Comparison of ENCODE assay signal across 23 cellular contexts in the genomic region with DNA sequence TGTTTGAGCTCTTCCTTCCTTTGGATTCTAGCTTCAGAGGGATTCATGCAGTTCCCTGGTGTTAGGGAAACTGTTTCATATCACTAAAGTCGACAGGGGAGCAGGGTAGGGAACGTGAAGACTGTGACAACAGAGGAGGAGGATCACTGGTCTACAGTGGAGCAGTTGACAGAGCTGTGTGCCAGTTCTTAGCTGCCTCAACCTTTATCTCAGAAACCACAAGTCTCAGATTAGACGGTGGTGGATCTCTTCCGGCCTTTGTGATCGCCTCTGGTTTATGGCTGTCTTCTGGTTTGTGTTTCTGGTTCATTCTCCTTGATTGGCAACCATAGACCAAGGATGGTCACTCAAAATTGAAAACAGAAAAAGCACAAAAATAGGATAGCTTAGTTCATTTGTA.
"Had no signal": no experiment of that assay in that cellular context is flagged by ENCODE, and none has a peak within 500 bp of the region (broad histone marks: within the 10 kb centered on the region; RNA-seq: fewer than 3 reads in every experiment).

No MANE protein-coding gene starts in this region.

- DNase-seq: activated CD4-positive, alpha-beta memory T cell treated with anti-CD3 and anti-CD28 coated beads, Interleukin-2, amount 10 ng/mL, durations not matched to agents 7 days and 5 days; activated CD4-positive, alpha-beta T cell treated with anti-CD3 and anti-CD28 coated beads for 1 hour; activated CD4-positive, alpha-beta T cell treated with anti-CD3 and anti-CD28 coated beads, Interleukin-2, amount 10 ng/mL, durations not matched to agents 7 days and 5 days; activated CD8-positive, alpha-beta memory T cell treated with anti-CD3 and anti-CD28 coated beads, Interleukin-2, amount 50 U/mL, for 48 hours; activated gamma-delta T cell; activated naive CD4-positive, alpha-beta T cell treated with anti-CD3 and anti-CD28 coated beads, Interleukin-2, amount 10 ng/mL, durations not matched to agents 7 days and 5 days; activated naive CD8-positive, alpha-beta T cell treated with anti-CD3 and anti-CD28 coated beads, Interleukin-2, amount 10 ng/mL, durations not matched to agents 7 days and 5 days; activated T-cell treated with anti-CD3 and anti-CD28 coated beads, Interleukin-2, amount 50 U/mL, for 24 hours; brain microvascular endothelial cell; effector memory CD8-positive, alpha-beta T cell; foreskin fibroblast; head of caudate nucleus; hypothalamus; posterior cingulate gyrus; right cardiac atrium; stimulated activated CD4-positive, alpha-beta T cell treated with anti-CD3 and anti-CD28 coated beads, Interleukin-12 subunit alpha, Interleukin-12 subunit beta, amount 100 ng/mL, for 4 hours; stimulated activated CD4-positive, alpha-beta T cell treated with anti-CD3 and anti-CD28 coated beads, Interleukin-4, amount 100 ng/mL, for 1 hour; stimulated activated naive CD8-positive, alpha-beta T cell treated with anti-CD3 and anti-CD28 coated beads, Interleukin-15, Interleukin-2, amounts not matched to agents 100 U/mL and 50 U/mL, for 24 hours; testis; transverse colon had no signal

- H3K27me3 ChIP-seq: brain microvascular endothelial cell, testis, transverse colon had no signal

- H3K4me3 ChIP-seq: coronary artery, testis, transverse colon had no signal

- H3K9me3 Mint-ChIP-seq: activated CD4-positive, alpha-beta memory T cell treated with anti-CD3 and anti-CD28 coated beads, Interleukin-2, amount 10 ng/mL, durations not matched to agents 7 days and 5 days; activated CD4-positive, alpha-beta T cell treated with anti-CD3 and anti-CD28 coated beads, Interleukin-2, amount 10 ng/mL, durations not matched to agents 7 days and 5 days; activated naive CD4-positive, alpha-beta T cell treated with anti-CD3 and anti-CD28 coated beads, Interleukin-2, amount 10 ng/mL, durations not matched to agents 7 days and 5 days; activated naive CD8-positive, alpha-beta T cell treated with anti-CD3 and anti-CD28 coated beads, Interleukin-2, amount 10 ng/mL, durations not matched to agents 7 days and 5 days had no signal

- H3K36me3 Mint-ChIP-seq: activated naive CD4-positive, alpha-beta T cell treated with anti-CD3 and anti-CD28 coated beads, Interleukin-2, amount 10 ng/mL, durations not matched to agents 7 days and 5 days; activated naive CD8-positive, alpha-beta T cell treated with anti-CD3 and anti-CD28 coated beads, Interleukin-2, amount 10 ng/mL, durations not matched to agents 7 days and 5 days; memory B cell; natural killer cell treated with Interleukin-12 subunit alpha and Interleukin-12 subunit beta and Interleukin-15 and Interleukin-18, amount 100 ng/mL, for 72 hours had no signal

- H3K4me1 Mint-ChIP-seq: activated CD4-positive, alpha-beta memory T cell treated with anti-CD3 and anti-CD28 coated beads, Interleukin-2, amount 10 ng/mL, durations not matched to agents 7 days and 5 days; activated CD4-positive, alpha-beta T cell treated with anti-CD3 and anti-CD28 coated beads, Interleukin-2, amount 10 ng/mL, durations not matched to agents 7 days and 5 days; activated naive CD4-positive, alpha-beta T cell treated with anti-CD3 and anti-CD28 coated beads, Interleukin-2, amount 10 ng/mL, durations not matched to agents 7 days and 5 days; activated naive CD8-positive, alpha-beta T cell treated with anti-CD3 and anti-CD28 coated beads, Interleukin-2, amount 10 ng/mL, durations not matched to agents 7 days and 5 days; memory B cell had no signal

- H3K9me3 ChIP-seq: testis, transverse colon had no signal

- H3K27ac Mint-ChIP-seq: activated CD4-positive, alpha-beta memory T cell treated with anti-CD3 and anti-CD28 coated beads, Interleukin-2, amount 10 ng/mL, durations not matched to agents 7 days and 5 days; activated CD4-positive, alpha-beta T cell treated with anti-CD3 and anti-CD28 coated beads, Interleukin-2, amount 10 ng/mL, durations not matched to agents 7 days and 5 days; activated naive CD4-positive, alpha-beta T cell treated with anti-CD3 and anti-CD28 coated beads, Interleukin-2, amount 10 ng/mL, durations not matched to agents 7 days and 5 days; activated naive CD8-positive, alpha-beta T cell treated with anti-CD3 and anti-CD28 coated beads, Interleukin-2, amount 10 ng/mL, durations not matched to agents 7 days and 5 days; activated T-cell treated with anti-CD3 and anti-CD28 coated beads, Interleukin-2, amount 50 U/mL, for 24 hours; effector memory CD8-positive, alpha-beta T cell; memory B cell; natural killer cell treated with Interleukin-12 subunit alpha and Interleukin-12 subunit beta and Interleukin-15 and Interleukin-18, amount 100 ng/mL, for 72 hours had no signal

- H3K4me3 Mint-ChIP-seq: activated CD4-positive, alpha-beta memory T cell treated with anti-CD3 and anti-CD28 coated beads, Interleukin-2, amount 10 ng/mL, durations not matched to agents 7 days and 5 days; activated CD4-positive, alpha-beta T cell treated with anti-CD3 and anti-CD28 coated beads, Interleukin-2, amount 10 ng/mL, durations not matched to agents 7 days and 5 days; activated naive CD4-positive, alpha-beta T cell treated with anti-CD3 and anti-CD28 coated beads, Interleukin-2, amount 10 ng/mL, durations not matched to agents 7 days and 5 days; activated naive CD8-positive, alpha-beta T cell treated with anti-CD3 and anti-CD28 coated beads, Interleukin-2, amount 10 ng/mL, durations not matched to agents 7 days and 5 days; activated T-cell treated with anti-CD3 and anti-CD28 coated beads, Interleukin-2, amount 50 U/mL, for 24 hours; effector memory CD8-positive, alpha-beta T cell; memory B cell; natural killer cell treated with Interleukin-12 subunit alpha and Interleukin-12 subunit beta and Interleukin-15 and Interleukin-18, amount 100 ng/mL, for 72 hours had no signal

- H3K36me3 ChIP-seq: brain microvascular endothelial cell, transverse colon had no signal

- H3K4me1 ChIP-seq: testis, transverse colon had no signal

- H3K27ac ChIP-seq: brain microvascular endothelial cell, coronary artery, testis, transverse colon had no signal

- H3K27me3 Mint-ChIP-seq: activated CD4-positive, alpha-beta memory T cell treated with anti-CD3 and anti-CD28 coated beads, Interleukin-2, amount 10 ng/mL, durations not matched to agents 7 days and 5 days; activated CD4-positive, alpha-beta T cell treated with anti-CD3 and anti-CD28 coated beads, Interleukin-2, amount 10 ng/mL, durations not matched to agents 7 days and 5 days; activated naive CD4-positive, alpha-beta T cell treated with anti-CD3 and anti-CD28 coated beads, Interleukin-2, amount 10 ng/mL, durations not matched to agents 7 days and 5 days; activated naive CD8-positive, alpha-beta T cell treated with anti-CD3 and anti-CD28 coated beads, Interleukin-2, amount 10 ng/mL, durations not matched to agents 7 days and 5 days; activated T-cell treated with anti-CD3 and anti-CD28 coated beads, Interleukin-2, amount 50 U/mL, for 24 hours; effector memory CD8-positive, alpha-beta T cell; memory B cell; natural killer cell treated with Interleukin-12 subunit alpha and Interleukin-12 subunit beta and Interleukin-15 and Interleukin-18, amount 100 ng/mL, for 72 hours had no signal
